Comparison of ENCODE assay signal across 9 cellular contexts in the genomic region with DNA sequence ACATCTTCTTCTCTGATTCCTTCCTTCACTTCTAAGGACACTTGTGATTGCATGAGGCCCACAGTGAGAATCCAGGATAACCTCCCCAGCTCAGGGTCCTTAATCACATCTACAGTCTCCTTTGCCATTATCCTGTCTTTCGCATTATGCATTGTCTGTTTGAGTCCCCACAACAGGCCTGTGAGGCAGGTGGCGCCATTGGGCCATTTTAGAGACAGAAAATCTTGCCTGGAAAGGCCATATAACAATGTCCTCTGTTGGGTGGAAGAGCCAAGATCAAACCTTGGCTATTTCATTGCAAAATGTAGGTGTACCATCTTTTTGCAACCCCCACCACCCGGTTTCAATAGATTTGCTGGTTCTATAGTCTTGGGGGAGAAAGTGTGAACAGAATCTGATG. TPM values are rescaled to one million over a fixed set of nuclear protein-coding genes. Genes with fewer than 3 reads are reported as not detected.
DNase-seq lines count a peak whose midpoint lies in the region; ATAC-seq, FAIRE-seq and TF ChIP-seq lines count a peak whose summit lies in the region.
"Had no signal": no experiment of that assay in that cellular context is flagged by ENCODE, and none has a peak within 500 bp of the region (broad histone marks: within the 10 kb centered on the region; RNA-seq: fewer than 3 reads in every experiment).

No MANE protein-coding gene starts in this region.

- H3K4me3 Mint-ChIP-seq in activated naive CD4-positive, alpha-beta T cell treated with anti-CD3 and anti-CD28 coated beads for 36 hours: no peak overlapping the region

- H3K27ac ChIP-seq in RWPE1 (no peak overlapping the region), cardiac muscle cell (no peak overlapping the region)
- H3K27ac ChIP-seq: neutrophil had no signal

- TF ChIP-seq POLR2A in GM12891 (IDR thresholded peaks at IDR 0.05; ENCODE audit: low read depth, low read length): no peak

- H3K9me3 ChIP-seq in cardiac muscle cell (ENCODE audit: low read depth): no peaks in the 10 kb centered on the region
- H3K9me3 ChIP-seq: neutrophil had no signal

- DNase-seq in GM12891 (ENCODE audit: insufficient read length, low spot score) (no peak), RWPE1 (ENCODE audit: low spot score) (peak; percentile 31), cardiac muscle cell (ENCODE audit: low read depth in 1 of 2, low spot score in 1 of 2) (peak; percentile 67 to 70), retinal pigment epithelial cell (ENCODE audit: low read depth) (no peak)
- DNase-seq in activated naive CD4-positive, alpha-beta T cell treated with anti-CD3 and anti-CD28 coated beads for 36 hours: peak; percentile 84

- intact Hi-C loops in activated naive CD4-positive, alpha-beta T cell treated with anti-CD3 and anti-CD28 coated beads for 36 hours (cut with micrococcal nuclease): loop anchor here (1.0 kb wide), 3 partner anchors 64 to 341 kb away; no protein-coding TSS in a partner anchor

- CTCF ChIA-PET in RWPE1 (lab: Yijun Ruan, JAX): interaction anchor here (1.4 kb wide), 1 partner anchor 74 kb away, joined by 3 read pairs; no protein-coding TSS in a partner anchor
- CTCF ChIA-PET in activated naive CD4-positive, alpha-beta T cell treated with anti-CD3 and anti-CD28 coated beads for 36 hours (lab: Charles Lee): interaction anchor here (0.9 to 2.6 kb wide), 4 partner anchors 12 to 195 kb away, joined by 3 to 12 read pairs (median 3); a partner anchor contains a TSS

- H3K27ac Mint-ChIP-seq in activated naive CD4-positive, alpha-beta T cell treated with anti-CD3 and anti-CD28 coated beads for 36 hours: no peak overlapping the region

- no peaks in the 10 kb centered on the region for H3K4me1 Mint-ChIP-seq in activated naive CD4-positive, alpha-beta T cell treated with anti-CD3 and anti-CD28 coated beads for 36 hours (ENCODE audit: low read depth)

- FAIRE-seq in A204.1 (lab: Jason Lieb, UNC) (peak; percentile 16), GM12891 (lab: Jason Lieb, UNC) (no peak)

- no peaks in the 10 kb centered on the region for H3K36me3 ChIP-seq in cardiac muscle cell
- H3K36me3 ChIP-seq: neutrophil had no signal

- POLR2A ChIA-PET in RWPE1 (lab: Yijun Ruan, JAX; ENCODE audit: low non-redundant PET): no interaction called here

- H3K27me3 Mint-ChIP-seq in activated naive CD4-positive, alpha-beta T cell treated with anti-CD3 and anti-CD28 coated beads for 36 hours (ENCODE audit: low read depth): peaks cover 6% of the 10 kb centered on the region

- H3K4me3 ChIP-seq in cardiac muscle cell: no peak overlapping the region
- no peak overlapping the region for H3K4me3 ChIP-seq in retinal pigment epithelial cell (ENCODE audit: low read length)

- no peaks in the 10 kb centered on the region for H3K4me1 ChIP-seq in cardiac muscle cell (ENCODE audit: low read depth)

- H3K36me3 Mint-ChIP-seq in activated naive CD4-positive, alpha-beta T cell treated with anti-CD3 and anti-CD28 coated beads for 36 hours (ENCODE audit: low read depth): no peaks in the 10 kb centered on the region

- TF ChIP-seq CTCF in RWPE1 (conservative IDR thresholded peaks at IDR 0.05; ENCODE audit: low read depth) (peak; percentile 52), cardiac muscle cell (IDR thresholded peaks at IDR 0.05; ENCODE audit: low read depth, low read length) (peak; percentile 74), retinal pigment epithelial cell (conservative IDR thresholded peaks at IDR 0.05; ENCODE audit: low read depth, low read length) (peak; percentile 80)

- no peaks in the 10 kb centered on the region for H3K27me3 ChIP-seq in cardiac muscle cell

- ATAC-seq in HG03175 (IDR thresholded peaks at IDR 0.05; ENCODE audit: unreplicated experiment): peak; percentile 68
- no peak for ATAC-seq in HG03196 (IDR thresholded peaks at IDR 0.05; ENCODE audit: unreplicated experiment)

- H3K9me3 Mint-ChIP-seq in activated naive CD4-positive, alpha-beta T cell treated with anti-CD3 and anti-CD28 coated beads for 36 hours: no peaks in the 10 kb centered on the region

TF ChIP-seq in GM12891, 5 proteins besides CTCF, POLR2A, EP300 and RAD21:
- TF ChIP-seq POU2F2 (IDR thresholded peaks at IDR 0.05; ENCODE audit: low read depth, low read length) (peak; percentile 17; the same call in 1 of the 2 replicates), SPI1 (IDR thresholded peaks at IDR 0.05; ENCODE audit: low read depth, low read length) (no peak)

RNA-seq across cellular contexts. Expression of a gene that starts 11.8 kb away (rescaled TPM):
- 6.6 TPM for polyA plus RNA-seq in GM12891 (2012; ENCODE audit: low read depth, missing spikeins)
- total RNA-seq in activated naive CD4-positive, alpha-beta T cell treated with anti-CD3 and anti-CD28 coated beads for 36 hours: 10 to 100 TPM; 27.7 to 28.2 TPM
- total RNA-seq in cardiac muscle cell: 18.0 and 25.5 TPM in 2 replicates
- polyA plus RNA-seq in cardiac muscle cell: 28.2 and 31.2 TPM in 2 replicates

Comparison
In these comparisons a context has a peak if more than half of its experiments do, and no peak if none do; other contexts are left out.
1. DNase-seq: peak in RWPE1 (single experiment), activated naive CD4-positive, alpha-beta T cell treated with anti-CD3 and anti-CD28 coated beads for 36 hours (single experiment) and cardiac muscle cell (2 of 2); none in GM12891 (single experiment) and retinal pigment epithelial cell (single experiment).
2. Peak in every context shown above with its lines, with median percentiles within 50 percentile points of each other: CTCF ChIP-seq.